Comparison of ENCODE assay signal across 11 cellular contexts in the genomic region with DNA sequence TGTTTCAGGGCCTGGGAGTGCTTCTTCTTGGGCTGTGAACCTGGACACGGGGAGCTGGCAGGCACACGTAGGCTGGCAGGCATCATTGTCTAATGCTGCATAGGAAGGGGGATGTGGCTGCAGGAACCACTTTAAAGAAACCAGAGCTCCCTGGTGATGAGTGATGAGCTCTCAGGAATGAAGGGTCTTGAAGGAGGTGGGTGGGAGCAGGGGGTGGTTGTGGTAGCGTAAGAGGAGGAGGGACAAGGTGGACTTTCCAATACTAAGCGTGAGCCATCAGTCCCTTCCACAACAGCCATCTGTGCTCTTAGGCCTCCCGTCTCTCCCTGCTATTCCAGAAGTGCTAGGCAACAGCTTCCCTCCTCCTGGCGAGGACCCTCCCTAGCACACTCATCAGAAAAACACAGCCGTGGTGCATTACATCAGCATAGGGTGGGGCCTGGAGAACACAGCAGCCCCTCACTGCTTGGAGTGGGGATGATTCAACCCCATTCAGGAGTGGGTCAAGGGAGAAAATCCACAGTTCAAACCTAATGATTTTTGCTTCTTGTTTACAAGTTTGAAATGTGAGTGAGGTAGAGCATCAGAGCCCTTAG.
DNase-seq lines count a peak whose midpoint lies in the region; TF ChIP-seq lines count a peak whose summit lies in the region.
"Had no signal": no experiment of that assay in that cellular context is flagged by ENCODE, and none has a peak within 500 bp of the region (broad histone marks: within the 10 kb centered on the region; RNA-seq: fewer than 3 reads in every experiment).

No MANE protein-coding gene starts in this region.

- no peak overlapping the region for H3K9ac ChIP-seq in endodermal cell (ENCODE audit: extremely low read depth, low read length, poor library complexity, severe bottlenecking)
- H3K9ac ChIP-seq: KMS-11 had no signal

- H3K4me1 Mint-ChIP-seq in brain = peaks cover 16% of the 10 kb centered on the region
- H3K4me1 Mint-ChIP-seq in endodermal cell = no peaks in the 10 kb centered on the region

- no peaks in the 10 kb centered on the region for H3K36me3 ChIP-seq in endodermal cell (ENCODE audit: control insufficient read depth, insufficient read depth, low read length)

- DNase-seq in GM03348 (ENCODE audit: low spot score) (peak; percentile 51), iris pigment epithelial cell (ENCODE audit: low read depth) (peak; percentile 34), endodermal cell (no peak), T-helper 9 cell (no peak), NCI-H748 treated with DMSO at 0.1 percent for 48 hours (lab: John Stamatoyannopoulos, UW) (no peak), NCI-H2171 (lab: John Stamatoyannopoulos, UW) (no peak)
- DNase-seq: activated CD4-positive, CD25-positive, alpha-beta regulatory T cell treated with anti-CD3 and anti-CD28 coated beads, Interleukin-2, amount 50 U/mL, for 72 hours; activated naive CD8-positive, alpha-beta T cell treated with anti-CD3 and anti-CD28 coated beads, Interleukin-2, amount 10 ng/mL, durations not matched to agents 7 days and 5 days had no signal

- TF ChIP-seq CTCF in brain (conservative IDR thresholded peaks at IDR 0.05) = no peak
- no peak for TF ChIP-seq CTCF in endodermal cell (conservative IDR thresholded peaks at IDR 0.05)

- H3K9me3 Mint-ChIP-seq in brain (peaks cover 2 to 13% (median 6%) of the 10 kb centered on the region in 5 experiments), endodermal cell (peaks cover 3% of the 10 kb centered on the region)

- no peaks in the 10 kb centered on the region for H3K27me3 ChIP-seq in endodermal cell (ENCODE audit: control insufficient read depth, insufficient read depth, low read length, poor library complexity, severe bottlenecking)

- 80% methylated on average over 7 of the region's 7 CpGs; no CpG with 5 or more reads in 1 of the 2 experiments for WGBS in endodermal cell (ENCODE audit: insufficient coverage in 1 of 2, insufficient read length in 1 of 2), 2 experiments

- H3K27ac ChIP-seq in skin epidermis = peak overlapping the region in 18 of 21 experiments; percentile 1 to 74 (median 47)
- no peak overlapping the region for H3K27ac ChIP-seq in endodermal cell (ENCODE audit: low read depth, low read length)
- H3K27ac ChIP-seq: KMS-11 had no signal

- H3K4me3 Mint-ChIP-seq in brain = peak overlapping the region in 3 of 5 experiments; percentile 32 to 57 (median 37)
- no peak overlapping the region for H3K4me3 Mint-ChIP-seq in endodermal cell
- H3K4me3 Mint-ChIP-seq: activated naive CD8-positive, alpha-beta T cell treated with anti-CD3 and anti-CD28 coated beads, Interleukin-2, amount 10 ng/mL, durations not matched to agents 7 days and 5 days had no signal

- H3K9me3 ChIP-seq in endodermal cell (ENCODE audit: control insufficient read depth, low read length) = no peaks in the 10 kb centered on the region

- H3K36me3 Mint-ChIP-seq in brain (no peaks in the 10 kb centered on the region), endodermal cell (ENCODE audit: low read depth) (no peaks in the 10 kb centered on the region)
- H3K36me3 Mint-ChIP-seq: activated naive CD8-positive, alpha-beta T cell treated with anti-CD3 and anti-CD28 coated beads, Interleukin-2, amount 10 ng/mL, durations not matched to agents 7 days and 5 days had no signal

- peaks cover 4% of the 10 kb centered on the region for H3K4me1 ChIP-seq in endodermal cell (ENCODE audit: control insufficient read depth, insufficient read depth, low read length)

- H3K27me3 Mint-ChIP-seq in brain = no peaks in the 10 kb centered on the region
- no peaks in the 10 kb centered on the region for H3K27me3 Mint-ChIP-seq in endodermal cell (ENCODE audit: insufficient read depth)
- H3K27me3 Mint-ChIP-seq: activated naive CD8-positive, alpha-beta T cell treated with anti-CD3 and anti-CD28 coated beads, Interleukin-2, amount 10 ng/mL, durations not matched to agents 7 days and 5 days had no signal

- H3K27ac Mint-ChIP-seq in brain = peak overlapping the region in 4 of 5 experiments; percentile 72 to 95 (median 92)
- H3K27ac Mint-ChIP-seq in endodermal cell = no peak overlapping the region
- H3K27ac Mint-ChIP-seq: activated naive CD8-positive, alpha-beta T cell treated with anti-CD3 and anti-CD28 coated beads, Interleukin-2, amount 10 ng/mL, durations not matched to agents 7 days and 5 days had no signal

- H3K4me3 ChIP-seq in skin epidermis = no peak overlapping the region
- no peak overlapping the region for H3K4me3 ChIP-seq in endodermal cell (ENCODE audit: low read length)

Comparison
In these comparisons a context has a peak if more than half of its experiments do, and no peak if none do; other contexts are left out.
1. DNase-seq: peak in GM03348 (single experiment) and iris pigment epithelial cell (single experiment); none in endodermal cell (single experiment), T-helper 9 cell (single experiment), NCI-H748 treated with DMSO at 0.1 percent for 48 hours (single experiment) and NCI-H2171 (single experiment).